In genomic region chr17:74758846-74759163, GRCh38 we compare ENCODE assay signal across 8 cellular contexts. TPM values are rescaled to one million over a fixed set of nuclear protein-coding genes. Genes with fewer than 3 reads are reported as not detected.
DNase-seq lines count a peak whose midpoint lies in the region; ATAC-seq and TF ChIP-seq lines count a peak whose summit lies in the region.

No MANE protein-coding gene starts in this region.

- TF ChIP-seq CTCF in NB4 (IDR thresholded peaks at IDR 0.05; ENCODE audit: low read depth, low read length) = no peak
- TF ChIP-seq CTCF in dorsolateral prefrontal cortex (IDR thresholded peaks at IDR 0.05 in 54 of 56, conservative IDR thresholded peaks at IDR 0.05 in 2 of 56; ENCODE audit: low read depth in 1 of 56, partially characterized antibody in 56 of 56) = no peak
- TF ChIP-seq CTCF in parathyroid adenoma (IDR thresholded peaks at IDR 0.05) = no peak
- no peak for TF ChIP-seq CTCF in uterus (IDR thresholded peaks at IDR 0.05)

- no peak overlapping the region for H2AFZ ChIP-seq in parathyroid adenoma

- peak overlapping the region; percentile 30 for H3K4me3 ChIP-seq in NB4 (ENCODE audit: low read depth, low read length)
- H3K4me3 ChIP-seq in dorsolateral prefrontal cortex = peak overlapping the region in 10 of 59 donors; percentile 3 to 40 (median 24)
- H3K4me3 ChIP-seq in parathyroid adenoma (ENCODE audit: low read depth, low read length) = peak overlapping the region; percentile 11
- H3K4me3 ChIP-seq in uterus = no peak overlapping the region

- H3K4me2 ChIP-seq in parathyroid adenoma (ENCODE audit: low read length) = peak overlapping the region; percentile 36

- H3K9ac ChIP-seq in parathyroid adenoma = no peak overlapping the region

- no peaks in the 10 kb centered on the region for H3K36me3 ChIP-seq in parathyroid adenoma (ENCODE audit: control insufficient read depth, insufficient read depth, low read length)
- no peaks in the 10 kb centered on the region for H3K36me3 ChIP-seq in uterus

- intact Hi-C loops in dorsolateral prefrontal cortex (cut with DNase I) (no loop called here), uterus (cut with DNase I; ENCODE audit: low total_unique reads) (no loop called here)

- DNase-seq in NB4 (ENCODE audit: low read depth) (peak; percentile 90), dorsolateral prefrontal cortex (no peak), uterus (no peak)
- DNase-seq in stimulated activated CD4-positive, alpha-beta T cell treated with anti-CD3 and anti-CD28 coated beads, Interleukin-4, amount 100 ng/mL, for 1 hour = no peak

- peak; percentile 43 for ATAC-seq in GM18502 (IDR thresholded peaks at IDR 0.05; ENCODE audit: poor library complexity, unreplicated experiment)
- ATAC-seq in HG03159 (IDR thresholded peaks at IDR 0.05; ENCODE audit: unreplicated experiment) = no peak
- no peak for ATAC-seq in GM21786 (IDR thresholded peaks at IDR 0.05; ENCODE audit: unreplicated experiment)

- H3K27me3 ChIP-seq in dorsolateral prefrontal cortex (no peaks in the 10 kb centered on the region), parathyroid adenoma (ENCODE audit: control insufficient read depth, insufficient read depth, low read length) (no peaks in the 10 kb centered on the region), uterus (no peaks in the 10 kb centered on the region)

- H3K27ac ChIP-seq in dorsolateral prefrontal cortex = peak overlapping the region; percentile 33 to 94 (median 83)
- peak overlapping the region; percentile 94 for H3K27ac ChIP-seq in parathyroid adenoma
- H3K27ac ChIP-seq in uterus = no peak overlapping the region

- H3K4me1 ChIP-seq in parathyroid adenoma (peaks cover 79% of the 10 kb centered on the region), uterus (no peaks in the 10 kb centered on the region)

- no peaks in the 10 kb centered on the region for H3K9me3 ChIP-seq in parathyroid adenoma (ENCODE audit: control insufficient read depth, low read length)
- H3K9me3 ChIP-seq in uterus = no peaks in the 10 kb centered on the region

- peaks cover 79% of the 10 kb centered on the region for H3K79me2 ChIP-seq in parathyroid adenoma

- no peak for TF ChIP-seq POLR2A in NB4 (IDR thresholded peaks at IDR 0.05; ENCODE audit: extremely low read depth, insufficient read length)
- TF ChIP-seq POLR2A in uterus (IDR thresholded peaks at IDR 0.05) = no peak

RNA-seq across cellular contexts. Expression of gene NHERF1, which starts 10.4 kb away (rescaled TPM):
- total RNA-seq in dorsolateral prefrontal cortex = 100 to 1,000 TPM in 5 of 120 experiments, 10 to 100 TPM in 115; 37.5 to 169 (median 62.4) TPM
- 10 to 100 TPM in 3 of 4 donors, 1 to 10 TPM in 1; 3.3 to 16.9 (median 12.0) TPM for total RNA-seq in uterus

RNA-seq across cellular contexts. Expression of gene NAT9, which starts 17.3 kb away (rescaled TPM):
- 10 to 100 TPM; 29.5 to 78.2 (median 45.6) TPM for total RNA-seq in dorsolateral prefrontal cortex
- 10 to 100 TPM in 3 of 4 donors, 1 to 10 TPM in 1; 5.4 to 53.3 (median 33.9) TPM for total RNA-seq in uterus

RNA-seq across cellular contexts. Expression of gene RAB37, which starts 21.7 kb away (rescaled TPM):
- total RNA-seq in dorsolateral prefrontal cortex = 10 to 100 TPM in 119 of 120 experiments, 1 to 10 TPM in 1; 7.1 to 41.8 (median 21.9) TPM
- total RNA-seq in uterus = 1 to 10 TPM in 3 of 4 donors, under 1 TPM in 1; under 0.01 to 5.0 (median 1.7) TPM

RNA-seq across cellular contexts. Expression of gene CD300LF, which starts 46.1 kb away (rescaled TPM):
- total RNA-seq in dorsolateral prefrontal cortex (1 to 10 TPM in 54 of 120 experiments, under 1 TPM in 46, not detected in 20; 0.31 to 5.8 (median 1.0) TPM), uterus (under 1 TPM in 2 of 4 donors, not detected in 2; 0.27 to 0.41 TPM)

Comparison
In these comparisons a context has a peak if more than half of its experiments do, and no peak if none do; other contexts are left out.
1. H3K4me3 ChIP-seq: peak in NB4 (single experiment) and parathyroid adenoma (single experiment); none in uterus (0 of 2).
2. H3K27ac ChIP-seq: peak in dorsolateral prefrontal cortex (59 of 59) and parathyroid adenoma (single experiment); none in uterus (0 of 2).